In genomic region chr3:88324788-88325187, GRCh38 we compare ENCODE assay signal across 1 cellular context.
TF ChIP-seq lines count a peak whose summit lies in the region.

No MANE protein-coding gene starts in this region.

TF ChIP-seq in HepG2, 621 proteins besides CTCF, POLR2A, EP300 and RAD21 (continues in another document):
- TF ChIP-seq FOXA1 (IDR thresholded peaks at IDR 0.05) (no peak), FOXA1 (CRISPR knock-in tag; IDR thresholded peaks at IDR 0.05) (peak; percentile 79), FLYWCH1 (CRISPR knock-in tag; IDR thresholded peaks at IDR 0.05) (no peak), FOXK1 (CRISPR knock-in tag; IDR thresholded peaks at IDR 0.05; ENCODE audit: borderline replicate concordance, low read depth) (no peak), FOXM1 (CRISPR knock-in tag; IDR thresholded peaks at IDR 0.05) (no peak), CEBPZ (IDR thresholded peaks at IDR 0.05; ENCODE audit: low read length) (no peak), NFIC (IDR thresholded peaks at IDR 0.05; ENCODE audit: low read length) (no peak), TCF7 (IDR thresholded peaks at IDR 0.05; ENCODE audit: low read depth) (peak; percentile 64), FOXA3 (CRISPR knock-in tag; IDR thresholded peaks at IDR 0.05) (peak; percentile 43; the same call in 1 of the 2 replicates), ZNF224 (CRISPR knock-in tag; IDR thresholded peaks at IDR 0.05) (no peak), XBP1 (CRISPR knock-in tag; IDR thresholded peaks at IDR 0.05) (no peak), ZNF839 (CRISPR knock-in tag; IDR thresholded peaks at IDR 0.05; ENCODE audit: borderline replicate concordance) (no peak), ZNF740 (CRISPR knock-in tag; IDR thresholded peaks at IDR 0.05) (no peak), ATF7 (IDR thresholded peaks at IDR 0.05) (no peak), ATF7 (CRISPR knock-in tag; IDR thresholded peaks at IDR 0.05) (no peak), NR2F2 (IDR thresholded peaks at IDR 0.05; ENCODE audit: borderline replicate concordance, low read depth) (no peak), GPN1 (CRISPR knock-in tag; IDR thresholded peaks at IDR 0.05; ENCODE audit: borderline replicate concordance) (no peak), PLRG1 (conservative IDR thresholded peaks at IDR 0.05) (no peak), HOXA7 (CRISPR knock-in tag; IDR thresholded peaks at IDR 0.05) (no peak), KLF13 (CRISPR knock-in tag; IDR thresholded peaks at IDR 0.05) (no peak), SP5 (CRISPR knock-in tag; IDR thresholded peaks at IDR 0.05; ENCODE audit: borderline replicate concordance, low read depth) (0 out of 2 replicates have a peak, but pooled peaks have one; percentile 19), MEF2D (CRISPR knock-in tag; IDR thresholded peaks at IDR 0.05) (no peak), ZBTB7B (CRISPR knock-in tag; IDR thresholded peaks at IDR 0.05) (0 out of 2 replicates have a peak, but pooled peaks have one; percentile 25), THYN1 (CRISPR knock-in tag; IDR thresholded peaks at IDR 0.05; ENCODE audit: borderline replicate concordance, low read depth) (no peak), SNAPC2 (CRISPR knock-in tag; IDR thresholded peaks at IDR 0.05) (no peak), BCL6 (CRISPR knock-in tag; IDR thresholded peaks at IDR 0.05) (peak; percentile 55; the same call in 1 of the 2 replicates), ARID5B (CRISPR knock-in tag; IDR thresholded peaks at IDR 0.05) (peak; percentile 45), FOXO1 (CRISPR knock-in tag; IDR thresholded peaks at IDR 0.05) (no peak), ZNF780A (CRISPR knock-in tag; IDR thresholded peaks at IDR 0.05) (no peak), ZNF614 (CRISPR knock-in tag; IDR thresholded peaks at IDR 0.05; ENCODE audit: borderline replicate concordance) (peak; percentile 43; the same call in 1 of the 2 replicates), PRDM10 (CRISPR knock-in tag; IDR thresholded peaks at IDR 0.05; ENCODE audit: low read depth) (no peak), RBM22 (optimal IDR thresholded peaks at IDR 0.05; ENCODE audit: low read length) (no peak), ZNF713 (CRISPR knock-in tag; IDR thresholded peaks at IDR 0.05) (no peak)
- TF ChIP-seq, protein P1, sequence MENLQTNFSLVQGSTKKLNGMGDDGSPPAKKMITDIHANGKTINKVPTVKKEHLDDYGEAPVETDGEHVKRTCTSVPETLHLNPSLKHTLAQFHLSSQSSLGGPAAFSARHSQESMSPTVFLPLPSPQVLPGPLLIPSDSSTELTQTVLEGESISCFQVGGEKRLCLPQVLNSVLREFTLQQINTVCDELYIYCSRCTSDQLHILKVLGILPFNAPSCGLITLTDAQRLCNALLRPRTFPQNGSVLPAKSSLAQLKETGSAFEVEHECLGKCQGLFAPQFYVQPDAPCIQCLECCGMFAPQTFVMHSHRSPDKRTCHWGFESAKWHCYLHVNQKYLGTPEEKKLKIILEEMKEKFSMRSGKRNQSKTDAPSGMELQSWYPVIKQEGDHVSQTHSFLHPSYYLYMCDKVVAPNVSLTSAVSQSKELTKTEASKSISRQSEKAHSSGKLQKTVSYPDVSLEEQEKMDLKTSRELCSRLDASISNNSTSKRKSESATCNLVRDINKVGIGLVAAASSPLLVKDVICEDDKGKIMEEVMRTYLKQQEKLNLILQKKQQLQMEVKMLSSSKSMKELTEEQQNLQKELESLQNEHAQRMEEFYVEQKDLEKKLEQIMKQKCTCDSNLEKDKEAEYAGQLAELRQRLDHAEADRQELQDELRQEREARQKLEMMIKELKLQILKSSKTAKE (CRISPR knock-in tag; IDR thresholded peaks at IDR 0.05; ENCODE audit: borderline replicate concordance): no peak
- TF ChIP-seq, protein P2, sequence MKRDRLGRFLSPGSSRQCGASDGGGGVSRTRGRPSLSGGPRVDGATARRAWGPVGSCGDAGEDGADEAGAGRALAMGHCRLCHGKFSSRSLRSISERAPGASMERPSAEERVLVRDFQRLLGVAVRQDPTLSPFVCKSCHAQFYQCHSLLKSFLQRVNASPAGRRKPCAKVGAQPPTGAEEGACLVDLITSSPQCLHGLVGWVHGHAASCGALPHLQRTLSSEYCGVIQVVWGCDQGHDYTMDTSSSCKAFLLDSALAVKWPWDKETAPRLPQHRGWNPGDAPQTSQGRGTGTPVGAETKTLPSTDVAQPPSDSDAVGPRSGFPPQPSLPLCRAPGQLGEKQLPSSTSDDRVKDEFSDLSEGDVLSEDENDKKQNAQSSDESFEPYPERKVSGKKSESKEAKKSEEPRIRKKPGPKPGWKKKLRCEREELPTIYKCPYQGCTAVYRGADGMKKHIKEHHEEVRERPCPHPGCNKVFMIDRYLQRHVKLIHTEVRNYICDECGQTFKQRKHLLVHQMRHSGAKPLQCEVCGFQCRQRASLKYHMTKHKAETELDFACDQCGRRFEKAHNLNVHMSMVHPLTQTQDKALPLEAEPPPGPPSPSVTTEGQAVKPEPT (CRISPR knock-in tag; IDR thresholded peaks at IDR 0.05; ENCODE audit: low read depth): no peak
- TF ChIP-seq, protein P3, sequence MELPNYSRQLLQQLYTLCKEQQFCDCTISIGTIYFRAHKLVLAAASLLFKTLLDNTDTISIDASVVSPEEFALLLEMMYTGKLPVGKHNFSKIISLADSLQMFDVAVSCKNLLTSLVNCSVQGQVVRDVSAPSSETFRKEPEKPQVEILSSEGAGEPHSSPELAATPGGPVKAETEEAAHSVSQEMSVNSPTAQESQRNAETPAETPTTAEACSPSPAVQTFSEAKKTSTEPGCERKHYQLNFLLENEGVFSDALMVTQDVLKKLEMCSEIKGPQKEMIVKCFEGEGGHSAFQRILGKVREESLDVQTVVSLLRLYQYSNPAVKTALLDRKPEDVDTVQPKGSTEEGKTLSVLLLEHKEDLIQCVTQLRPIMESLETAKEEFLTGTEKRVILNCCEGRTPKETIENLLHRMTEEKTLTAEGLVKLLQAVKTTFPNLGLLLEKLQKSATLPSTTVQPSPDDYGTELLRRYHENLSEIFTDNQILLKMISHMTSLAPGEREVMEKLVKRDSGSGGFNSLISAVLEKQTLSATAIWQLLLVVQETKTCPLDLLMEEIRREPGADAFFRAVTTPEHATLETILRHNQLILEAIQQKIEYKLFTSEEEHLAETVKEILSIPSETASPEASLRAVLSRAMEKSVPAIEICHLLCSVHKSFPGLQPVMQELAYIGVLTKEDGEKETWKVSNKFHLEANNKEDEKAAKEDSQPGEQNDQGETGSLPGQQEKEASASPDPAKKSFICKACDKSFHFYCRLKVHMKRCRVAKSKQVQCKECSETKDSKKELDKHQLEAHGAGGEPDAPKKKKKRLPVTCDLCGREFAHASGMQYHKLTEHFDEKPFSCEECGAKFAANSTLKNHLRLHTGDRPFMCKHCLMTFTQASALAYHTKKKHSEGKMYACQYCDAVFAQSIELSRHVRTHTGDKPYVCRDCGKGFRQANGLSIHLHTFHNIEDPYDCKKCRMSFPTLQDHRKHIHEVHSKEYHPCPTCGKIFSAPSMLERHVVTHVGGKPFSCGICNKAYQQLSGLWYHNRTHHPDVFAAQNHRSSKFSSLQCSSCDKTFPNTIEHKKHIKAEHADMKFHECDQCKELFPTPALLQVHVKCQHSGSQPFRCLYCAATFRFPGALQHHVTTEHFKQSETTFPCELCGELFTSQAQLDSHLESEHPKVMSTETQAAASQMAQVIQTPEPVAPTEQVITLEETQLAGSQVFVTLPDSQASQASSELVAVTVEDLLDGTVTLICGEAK (IDR thresholded peaks at IDR 0.05): no peak
- TF ChIP-seq, protein P3 (CRISPR knock-in tag; IDR thresholded peaks at IDR 0.05): no peak
